ENCODE assay signal across 8 cellular contexts in genomic region chr18:62187543-62188378, GRCh38. TPM values are rescaled to one million over a fixed set of nuclear protein-coding genes. Genes with fewer than 3 reads are reported as not detected.
A peak's percentile ranks its signal among the peaks of the same experiment; 100 is the strongest.
DNase-seq lines count a peak whose midpoint lies in the region; ATAC-seq and TF ChIP-seq lines count a peak whose summit lies in the region.

No MANE protein-coding gene starts in this region.

- H3K9me3 ChIP-seq in mucosa of descending colon = no peaks in the 10 kb centered on the region
- H3K9me3 ChIP-seq in thoracic aorta = no peaks in the 10 kb centered on the region

- TF ChIP-seq CTCF in endothelial cell (IDR thresholded peaks at IDR 0.05; ENCODE audit: unreplicated experiment) = no peak
- peak; percentile 18 for TF ChIP-seq CTCF in mucosa of descending colon (IDR thresholded peaks at IDR 0.05)
- peak; percentile 7 for TF ChIP-seq CTCF in thoracic aorta (IDR thresholded peaks at IDR 0.05)

- H3K27ac ChIP-seq in thoracic aorta = peak overlapping the region; percentile 79 to 84

- H3K36me3 ChIP-seq in mucosa of descending colon (ENCODE audit: low read depth) = no peaks in the 10 kb centered on the region
- no peaks in the 10 kb centered on the region for H3K36me3 ChIP-seq in thoracic aorta

- ATAC-seq in GM21529 (IDR thresholded peaks at IDR 0.05; ENCODE audit: unreplicated experiment) (peak; percentile 18), mucosa of descending colon (peak; percentile 49), thoracic aorta (ENCODE audit: insufficient number of reproducible peaks, low FRiP score, low read depth) (no peak)

- H3K9me3 Mint-ChIP-seq in endothelial cell (ENCODE audit: unreplicated experiment) = no peaks in the 10 kb centered on the region

- intact Hi-C loops in mucosa of descending colon (cut with DNase I, micrococcal nuclease) = no loop called here

- H3K4me3 ChIP-seq in mucosa of descending colon (peak overlapping the region; percentile 98), thoracic aorta (peak overlapping the region; percentile 94)

- DNase-seq in DMS 273 (lab: John Stamatoyannopoulos, UW; ENCODE audit: unreplicated experiment) = peak; percentile 67
- DNase-seq in NCI-H146 treated with DMSO at 0.1 percent for 48 hours (lab: John Stamatoyannopoulos, UW; ENCODE audit: unreplicated experiment) = peak; percentile 75
- DNase-seq in activated CD4-positive, alpha-beta T cell treated with anti-CD3 and anti-CD28 coated beads, Interleukin-2, amount 50 U/mL, for 48 hours = peak; percentile 15 to 38
- DNase-seq in endothelial cell (ENCODE audit: low spot score) = peak; percentile 21
- peak in 1 of 3 donors; percentile 64 for DNase-seq in mucosa of descending colon
- no peak for DNase-seq in thoracic aorta (ENCODE audit: low spot score)
- no peak for DNase-seq in HT-29 (ENCODE audit: low spot score)

- H3K4me3 Mint-ChIP-seq in endothelial cell (ENCODE audit: unreplicated experiment) = peak overlapping the region; percentile 100

- H3K27ac Mint-ChIP-seq in endothelial cell (ENCODE audit: unreplicated experiment) = peak overlapping the region; percentile 95

- no peaks in the 10 kb centered on the region for H3K27me3 ChIP-seq in thoracic aorta (replicated peaks; ENCODE audit: insufficient read depth)

- peaks cover 3% of the 10 kb centered on the region for H3K36me3 Mint-ChIP-seq in endothelial cell (ENCODE audit: low read depth, unreplicated experiment)

- peaks cover 27% of the 10 kb centered on the region for H3K4me1 Mint-ChIP-seq in endothelial cell (ENCODE audit: unreplicated experiment)

- H3K4me1 ChIP-seq in mucosa of descending colon (ENCODE audit: low read depth) (peaks cover 15% of the 10 kb centered on the region), thoracic aorta (ENCODE audit: control insufficient read depth in 1 of 2, low read depth in 2 of 2) (peaks cover 15 to 51% of the 10 kb centered on the region in 2 donors)

- peaks cover 4% of the 10 kb centered on the region for H3K27me3 Mint-ChIP-seq in endothelial cell (ENCODE audit: unreplicated experiment)

RNA-seq across cellular contexts. Expression of gene RELCH, which starts 0.7 kb away (rescaled TPM):
- 27.3 TPM for total RNA-seq in endothelial cell (ENCODE audit: unreplicated experiment)
- 10 to 100 TPM; 39.0 to 60.2 (median 51.2) TPM for total RNA-seq in mucosa of descending colon
- total RNA-seq in thoracic aorta = 10 to 100 TPM; 36.0 to 48.9 TPM
- 21.4 and 22.6 TPM in 2 replicates for total RNA-seq in HT-29 (2014; rRNA removed; shearing (Covaris generic))

RNA-seq across cellular contexts. Expression of gene PIGN, which starts 0.9 kb away (rescaled TPM):
- total RNA-seq in endothelial cell (ENCODE audit: unreplicated experiment) (23.0 TPM), mucosa of descending colon (10 to 100 TPM; 29.5 to 40.4 (median 36.3) TPM), thoracic aorta (10 to 100 TPM; 24.2 to 31.8 TPM)
- 11.0 and 18.5 TPM in 2 replicates for total RNA-seq in HT-29 (2014; rRNA removed; shearing (Covaris generic))

Comparison
In these comparisons a context has a peak if more than half of its experiments do, and no peak if none do; other contexts are left out.
1. DNase-seq: peak in DMS 273 (single experiment), NCI-H146 treated with DMSO at 0.1 percent for 48 hours (single experiment), activated CD4-positive, alpha-beta T cell treated with anti-CD3 and anti-CD28 coated beads, Interleukin-2, amount 50 U/mL, for 48 hours (2 of 2) and endothelial cell (single experiment); none in thoracic aorta (single experiment) and HT-29 (single experiment).